Comparison of ENCODE assay signal across 10 cellular contexts in genomic region chr3:125947806-125948205, GRCh38. TPM values are rescaled to one million over a fixed set of nuclear protein-coding genes. Genes with fewer than 3 reads are reported as not detected.
"Had no signal": no experiment of that assay in that cellular context is flagged by ENCODE, and none has a peak within 500 bp of the region (broad histone marks: within the 10 kb centered on the region; RNA-seq: fewer than 3 reads in every experiment).

No MANE protein-coding gene starts in this region.

RNA-seq across cellular contexts. Expression of gene ROPN1B, which starts 21.2 kb away (rescaled TPM):
- total RNA-seq: colonic mucosa; endodermal cell; esophagus squamous epithelium; glomerular endothelial cell; kidney; mesothelial cell of epicardium; natural killer cell treated with Interleukin-12 subunit alpha and Interleukin-12 subunit beta and Interleukin-15 and Interleukin-18, amount 100 ng/mL, for 72 hours; posterior vena cava; pulmonary artery endothelial cell; spleen had no signal
- polyA plus RNA-seq: spleen had no signal
